10 cellular contexts compared by ENCODE assay signal in genomic region chr22:26550498-26551033, GRCh38. TPM values are rescaled to one million over a fixed set of nuclear protein-coding genes. Genes with fewer than 3 reads are reported as not detected.
DNase-seq lines count a peak whose midpoint lies in the region; ATAC-seq and TF ChIP-seq lines count a peak whose summit lies in the region.
"Had no signal": no experiment of that assay in that cellular context is flagged by ENCODE, and none has a peak within 500 bp of the region (broad histone marks: within the 10 kb centered on the region; RNA-seq: fewer than 3 reads in every experiment).

No MANE protein-coding gene starts in this region.

- H3K27me3 Mint-ChIP-seq in osteocyte (ENCODE audit: unreplicated experiment): no peaks in the 10 kb centered on the region

- no peak for ATAC-seq in GM18511 (IDR thresholded peaks at IDR 0.05; ENCODE audit: unreplicated experiment)
- ATAC-seq in HG02798 (IDR thresholded peaks at IDR 0.05; ENCODE audit: poor library complexity, unreplicated experiment): no peak

- no peaks in the 10 kb centered on the region for H3K9me3 ChIP-seq in SJCRH30 (replicated peaks)

- peak overlapping the region; percentile 72 for H3K27ac Mint-ChIP-seq in osteocyte (ENCODE audit: unreplicated experiment)

- H3K4me1 Mint-ChIP-seq in osteocyte (ENCODE audit: unreplicated experiment): peaks cover 35% of the 10 kb centered on the region

- no peaks in the 10 kb centered on the region for H3K36me3 ChIP-seq in SJCRH30

- no peak overlapping the region for H3K4me3 Mint-ChIP-seq in osteocyte (ENCODE audit: unreplicated experiment)

- TF ChIP-seq CTCF in foreskin fibroblast (IDR thresholded peaks at IDR 0.05; ENCODE audit: low read depth, low read length) (no peak), osteocyte (IDR thresholded peaks at IDR 0.05) (no peak)

- no peak overlapping the region for H3K4me3 ChIP-seq in SJCRH30
- H3K4me3 ChIP-seq in foreskin fibroblast (ENCODE audit: low read depth in 1 of 2, low read length in 2 of 2): no peak overlapping the region
- H3K4me3 ChIP-seq: SK-N-MC, skin epidermis had no signal

- no peaks in the 10 kb centered on the region for H3K9me3 Mint-ChIP-seq in osteocyte (ENCODE audit: unreplicated experiment)

- H3K4me1 ChIP-seq in SJCRH30: peaks cover 7% of the 10 kb centered on the region; the same call in 1 of the 2 replicates

- no peaks in the 10 kb centered on the region for H3K27me3 ChIP-seq in SJCRH30

- DNase-seq in COLO829 (ENCODE audit: low spot score) (peak; percentile 18), SJCRH30 (peak; percentile 46 to 65), foreskin fibroblast (peak; percentile 82 to 84), osteocyte (ENCODE audit: extremely low spot score, unreplicated experiment) (no peak), COLO668 (lab: John Stamatoyannopoulos, UW; ENCODE audit: unreplicated experiment) (no peak)
- no peak for DNase-seq in NK-92 treated with Interleukin-12 subunit alpha and Interleukin-12 subunit beta, amount 100 ng/mL, for 24 hours (lab: John Stamatoyannopoulos, UW)

- H3K27ac ChIP-seq in SJCRH30: peak overlapping the region; percentile 53
- H3K27ac ChIP-seq: SK-N-MC had no signal

- no peaks in the 10 kb centered on the region for H3K36me3 Mint-ChIP-seq in osteocyte (ENCODE audit: unreplicated experiment)

RNA-seq across cellular contexts. Expression of gene TFIP11, which starts 38.3 kb away (rescaled TPM):
- total RNA-seq in SJCRH30 (2014; rRNA removed; shearing (Covaris generic)): 23.4 and 26.8 TPM in 2 replicates
- 32.1 and 39.0 TPM in 2 replicates for total RNA-seq in osteocyte

RNA-seq across cellular contexts. Expression of gene TPST2, which starts 39.4 kb away (rescaled TPM):
- total RNA-seq in SJCRH30 (2014; rRNA removed; shearing (Covaris generic)): 14.3 and 15.0 TPM in 2 replicates
- total RNA-seq in osteocyte: 16.3 and 19.0 TPM in 2 replicates

Comparison
In these comparisons a context has a peak if more than half of its experiments do, and no peak if none do; other contexts are left out.
1. DNase-seq: peak in COLO829 (single experiment), SJCRH30 (2 of 2) and foreskin fibroblast (2 of 2); none in osteocyte (single experiment), COLO668 (single experiment) and NK-92 treated with Interleukin-12 subunit alpha and Interleukin-12 subunit beta, amount 100 ng/mL, for 24 hours (single experiment).